Comparison of ENCODE assay signal across 22 cellular contexts in the genomic region with DNA sequence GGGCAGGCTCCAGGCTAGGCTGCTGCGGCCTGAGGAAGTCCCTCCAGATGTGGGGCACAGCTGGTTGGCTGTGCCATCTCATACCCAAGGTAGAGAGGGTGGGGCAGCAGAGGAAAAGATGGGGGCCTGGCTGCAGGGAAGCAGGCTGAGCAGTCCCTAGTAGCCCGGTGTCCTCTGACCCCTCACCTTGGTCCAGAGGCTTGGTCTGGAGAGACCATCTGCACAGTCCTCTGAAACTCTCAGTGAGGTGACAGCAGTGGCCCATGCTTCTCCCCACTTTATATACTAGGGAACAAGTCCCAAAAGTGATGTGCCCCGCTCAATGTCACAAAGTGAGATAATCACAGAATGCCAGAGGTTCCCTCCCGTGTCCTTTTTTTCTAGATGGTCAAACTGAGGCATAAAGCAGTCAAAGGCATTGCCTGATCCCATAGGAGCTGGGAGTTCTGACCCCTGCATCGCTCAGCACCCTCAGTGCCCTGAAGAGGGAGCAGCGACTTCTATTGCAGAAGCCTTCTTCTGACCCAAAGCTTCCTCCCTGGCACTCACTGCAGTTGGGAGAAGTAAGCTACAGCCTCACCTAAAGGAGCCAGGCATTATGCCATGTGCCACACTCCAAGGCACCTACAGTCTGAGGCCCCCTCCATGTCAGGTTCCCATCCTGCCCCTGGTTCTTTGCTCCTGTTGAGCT. TPM values are rescaled to one million over a fixed set of nuclear protein-coding genes. Genes with fewer than 3 reads are reported as not detected.
A peak's percentile ranks its signal among the peaks of the same experiment; 100 is the strongest.
DNase-seq lines count a peak whose midpoint lies in the region; ATAC-seq and TF ChIP-seq lines count a peak whose summit lies in the region.
"Had no signal": no experiment of that assay in that cellular context is flagged by ENCODE, and none has a peak within 500 bp of the region (broad histone marks: within the 10 kb centered on the region; RNA-seq: fewer than 3 reads in every experiment).

No MANE protein-coding gene starts in this region.

- H3K4me1 ChIP-seq in foreskin keratinocyte = no peaks in the 10 kb centered on the region
- no peaks in the 10 kb centered on the region for H3K4me1 ChIP-seq in psoas muscle
- no peaks in the 10 kb centered on the region for H3K4me1 ChIP-seq in PC-9 (replicated peaks; ENCODE audit: insufficient read depth)
- H3K4me1 ChIP-seq: BLaER1 treated with 17β-estradiol and CSF1 and Interleukin-3, amounts not matched to agents 10 nM and 100 nM; left ventricle myocardium inferior had no signal

- ATAC-seq in foreskin keratinocyte = no peak
- peak; percentile 21 for ATAC-seq in sciatic nerve
- ATAC-seq in psoas muscle = no peak
- ATAC-seq: activated CD8-positive, alpha-beta T cell treated with anti-CD3 and anti-CD28 coated beads for 36 hours had no signal

- H3K27me3 ChIP-seq in WERI-Rb-1 (ENCODE audit: insufficient read depth, low read depth, severe bottlenecking) (no peaks in the 10 kb centered on the region), foreskin keratinocyte (no peaks in the 10 kb centered on the region), psoas muscle (ENCODE audit: insufficient read depth in 3 of 3, low read length in 2 of 3) (no peaks in the 10 kb centered on the region), PC-9 (ENCODE audit: insufficient read depth, low read depth) (no peaks in the 10 kb centered on the region)
- H3K27me3 ChIP-seq: BLaER1 treated with 17β-estradiol and CSF1 and Interleukin-3, amounts not matched to agents 10 nM and 100 nM had no signal

- no peak overlapping the region for H2AFZ ChIP-seq in PC-9
- H2AFZ ChIP-seq: GM23248 had no signal

- H3K27ac ChIP-seq in WERI-Rb-1 (no peak overlapping the region), foreskin keratinocyte (no peak overlapping the region), psoas muscle (no peak overlapping the region), PC-9 (no peak overlapping the region)
- H3K27ac ChIP-seq: BLaER1 treated with 17β-estradiol and CSF1 and Interleukin-3, amounts not matched to agents 10 nM and 100 nM; GM23248; left ventricle myocardium inferior had no signal

- POLR2A ChIA-PET in PC-9 (lab: Charles Lee; ENCODE audit: unreplicated experiment) = no interaction called here

- no peaks in the 10 kb centered on the region for H4K20me1 ChIP-seq in PC-9 (ENCODE audit: insufficient read depth)
- H4K20me1 ChIP-seq: BLaER1 treated with 17β-estradiol and CSF1 and Interleukin-3, amounts not matched to agents 10 nM and 100 nM had no signal

- no peaks in the 10 kb centered on the region for H3F3A ChIP-seq in PC-9 (ENCODE audit: insufficient read depth, low read depth)

- no peaks in the 10 kb centered on the region for H3K36me3 ChIP-seq in WERI-Rb-1
- H3K36me3 ChIP-seq in psoas muscle (ENCODE audit: insufficient read depth in 1 of 2, low read depth in 1 of 2) = no peaks in the 10 kb centered on the region
- no peaks in the 10 kb centered on the region for H3K36me3 ChIP-seq in PC-9 (ENCODE audit: low read depth)
- H3K36me3 ChIP-seq: BLaER1 treated with 17β-estradiol and CSF1 and Interleukin-3, amounts not matched to agents 10 nM and 100 nM; left ventricle myocardium inferior had no signal

- no peaks in the 10 kb centered on the region for H3K79me2 ChIP-seq in PC-9 (ENCODE audit: low read depth)

- DNase-seq in NCI-H82 (lab: John Stamatoyannopoulos, UW) = peak; percentile 15
- DNase-seq in NCI-H82 treated with DMSO at 0.1 percent for 48 hours (lab: John Stamatoyannopoulos, UW; ENCODE audit: unreplicated experiment) = no peak
- DNase-seq in WERI-Rb-1 = peak; percentile 21
- no peak for DNase-seq in foreskin keratinocyte
- DNase-seq in sciatic nerve (ENCODE audit: low spot score) = no peak
- no peak for DNase-seq in psoas muscle
- DNase-seq in hippocampal formation (lab: John Stamatoyannopoulos, UW) = no peak
- no peak for DNase-seq in PC-9
- DNase-seq: activated CD8-positive, alpha-beta T cell treated with anti-CD3 and anti-CD28 coated beads for 36 hours; activated naive CD4-positive, alpha-beta T cell treated with anti-CD3 and anti-CD28 coated beads for 36 hours; activated T-cell treated with anti-CD3 and anti-CD28 coated beads, Interleukin-2, amount 50 U/mL, for 24 hours; effector CD8-positive, alpha-beta T cell; glutamatergic neuron; GM23248; left ventricle myocardium inferior; NCI-H1105; NCI-H2081; NK-92 treated with Interleukin-12 subunit alpha and Interleukin-12 subunit beta, amount 100 ng/mL, for 24 hours; stimulated activated CD8-positive, alpha-beta memory T cell treated with anti-CD3 and anti-CD28 coated beads, Interleukin-4, amount 100 ng/mL, for 48 hours; T-helper 9 cell had no signal

- H3K9me2 ChIP-seq in PC-9 (ENCODE audit: insufficient read depth) = no peaks in the 10 kb centered on the region

- H3K4me2 ChIP-seq in PC-9 = no peak overlapping the region
- H3K4me2 ChIP-seq: BLaER1 treated with 17β-estradiol and CSF1 and Interleukin-3, amounts not matched to agents 10 nM and 100 nM had no signal

- intact Hi-C loops in sciatic nerve (cut with DNase I) (no loop called here), psoas muscle (cut with DNase I) (no loop called here), PC-9 (cut with micrococcal nuclease; ENCODE audit: unreplicated experiment) (no loop called here)

- CTCF ChIA-PET in PC-9 (lab: Charles Lee) = no interaction called here

- 76 to 81% (median 79%) methylated on average over 6 of the region's 6 CpGs for WGBS in psoas muscle, 3 donors

- H3K4me3 ChIP-seq in WERI-Rb-1 (ENCODE audit: low read depth, low read length) (no peak overlapping the region), psoas muscle (no peak overlapping the region), PC-9 (no peak overlapping the region)
- H3K4me3 ChIP-seq: BLaER1 treated with 17β-estradiol and CSF1 and Interleukin-3, amounts not matched to agents 10 nM and 100 nM; GM23248; left ventricle myocardium inferior had no signal

- BruUV-seq in PC-9 (replicated peaks; lab: Mats Ljungman, UMichigan) = no TSS peak

- TF ChIP-seq CTCF in WERI-Rb-1 (IDR thresholded peaks at IDR 0.05; ENCODE audit: low read depth, low read length) (peak; percentile 43; the same call in 1 of the 2 replicates), foreskin keratinocyte (conservative IDR thresholded peaks at IDR 0.05) (peak; percentile 11), psoas muscle (IDR thresholded peaks at IDR 0.05) (no peak), PC-9 (conservative IDR thresholded peaks at IDR 0.05) (no peak; the same call in 1 of the 2 replicates)

- H3K9me3 ChIP-seq in WERI-Rb-1 (ENCODE audit: severe bottlenecking) (no peaks in the 10 kb centered on the region), psoas muscle (no peaks in the 10 kb centered on the region), PC-9 (ENCODE audit: insufficient read depth, low read depth) (no peaks in the 10 kb centered on the region)

RNA-seq across cellular contexts. Expression of a gene that starts 45.5 kb away (rescaled TPM):
- total RNA-seq in foreskin keratinocyte (0.25 and 0.41 TPM in 2 replicates), sciatic nerve (5.0 TPM), psoas muscle (under 1 TPM; 0.42 to 0.76 (median 0.51) TPM), PC-9 (2021) (not detected in 2 replicates)
- polyA plus RNA-seq in foreskin keratinocyte (0.33 and 0.53 TPM in 2 replicates), psoas muscle (under 1 TPM; 0.08 to 0.32 (median 0.20) TPM)
- total RNA-seq: activated CD8-positive, alpha-beta T cell treated with anti-CD3 and anti-CD28 coated beads for 36 hours; activated naive CD4-positive, alpha-beta T cell treated with anti-CD3 and anti-CD28 coated beads for 36 hours; G401; GM23248 had no signal
- polyA plus RNA-seq: GM23248 had no signal

Comparison
In these comparisons a context has a peak if more than half of its experiments do, and no peak if none do; other contexts are left out.
1. DNase-seq: peak in NCI-H82 (single experiment) and WERI-Rb-1 (single experiment); none in NCI-H82 treated with DMSO at 0.1 percent for 48 hours (single experiment), foreskin keratinocyte (0 of 2), sciatic nerve (single experiment), psoas muscle (0 of 2), hippocampal formation (0 of 2) and PC-9 (0 of 2).
2. CTCF ChIP-seq: peak in WERI-Rb-1 (single experiment) and foreskin keratinocyte (single experiment); none in psoas muscle (single experiment) and PC-9 (single experiment).